ENCODE assay signal across 27 cellular contexts in the genomic region with DNA sequence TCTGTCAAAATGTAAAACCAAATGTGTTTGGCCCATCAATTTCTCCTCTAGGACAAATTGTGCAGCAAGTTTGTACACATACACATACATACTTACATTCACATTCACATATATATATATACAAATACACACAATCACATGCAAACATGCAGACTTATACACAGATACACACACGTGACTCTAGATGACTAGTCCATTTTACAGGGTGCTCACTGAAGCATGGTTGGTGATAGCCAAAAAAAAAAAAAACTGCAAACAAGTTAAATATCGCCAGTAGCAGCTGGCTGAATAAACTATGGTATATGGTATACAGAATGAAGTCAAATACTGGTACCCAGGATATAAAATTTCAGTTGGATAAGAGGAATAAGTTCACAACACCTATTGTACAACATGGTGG.
"Had no signal": no experiment of that assay in that cellular context is flagged by ENCODE, and none has a peak within 500 bp of the region (broad histone marks: within the 10 kb centered on the region; RNA-seq: fewer than 3 reads in every experiment).

No MANE protein-coding gene starts in this region.

- H3K27ac ChIP-seq: colonic mucosa, coronary artery, dorsolateral prefrontal cortex, epithelial cell of prostate, esophagus muscularis mucosa, esophagus squamous epithelium, foreskin keratinocyte, gastrocnemius medialis, gastroesophageal sphincter, heart left ventricle, heart right ventricle had no signal

- H3K36me3 ChIP-seq: colonic mucosa, esophagus muscularis mucosa, esophagus squamous epithelium, gastrocnemius medialis, gastroesophageal sphincter, heart left ventricle, heart right ventricle had no signal

- H3K4me3 ChIP-seq: colonic mucosa, coronary artery, dorsolateral prefrontal cortex, esophagus muscularis mucosa, esophagus squamous epithelium, gastrocnemius medialis, gastroesophageal sphincter, heart left ventricle, heart right ventricle had no signal

- H3K27me3 ChIP-seq: colonic mucosa, dorsolateral prefrontal cortex, esophagus muscularis mucosa, esophagus squamous epithelium, foreskin keratinocyte, gastrocnemius medialis, gastroesophageal sphincter, heart left ventricle, heart right ventricle had no signal

- DNase-seq: colonic mucosa; cortex of kidney; dermis blood vessel endothelial cell; dorsolateral prefrontal cortex; effector CD4-positive, alpha-beta T cell; effector CD8-positive, alpha-beta T cell; effector memory CD4-positive, alpha-beta T cell; effector memory CD8-positive, alpha-beta T cell; endodermal cell; esophagus squamous epithelium; foreskin fibroblast; foreskin keratinocyte; foreskin melanocyte; gastrocnemius medialis; glutamatergic neuron; head of caudate nucleus; heart left ventricle; heart right ventricle had no signal

- ATAC-seq: effector memory CD8-positive, alpha-beta T cell; esophagus mucosa; foreskin keratinocyte; gastrocnemius medialis; gastroesophageal sphincter; heart left ventricle; heart right ventricle had no signal

- H3K9me3 ChIP-seq: colonic mucosa, esophagus muscularis mucosa, esophagus squamous epithelium, gastrocnemius medialis, gastroesophageal sphincter, heart left ventricle had no signal

- H3K4me1 ChIP-seq: colonic mucosa, esophagus squamous epithelium, foreskin keratinocyte, gastrocnemius medialis, gastroesophageal sphincter, heart left ventricle, heart right ventricle had no signal

- FAIRE-seq: colon, endometrium, endothelial cell of umbilical vein, frontal cortex had no signal
